11 cellular contexts compared by ENCODE assay signal in the genomic region with DNA sequence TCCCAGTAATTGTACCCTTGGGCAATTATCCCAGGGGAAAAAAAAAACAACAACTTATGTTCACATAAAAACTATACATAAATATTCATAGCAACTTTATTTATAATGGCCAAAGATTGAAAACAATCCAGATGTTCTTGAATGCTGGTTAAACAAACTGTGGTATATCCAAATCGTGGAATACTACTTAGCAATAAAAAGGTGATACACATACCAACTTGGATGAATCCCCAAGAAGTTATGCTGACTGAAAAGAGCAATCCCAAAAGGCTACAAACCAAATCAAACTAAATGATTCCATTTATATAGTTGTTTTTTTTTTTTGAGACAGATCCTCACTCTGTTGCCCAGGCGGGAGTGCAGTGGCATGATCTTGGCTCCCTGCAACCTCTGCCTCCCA.
"Had no signal": no experiment of that assay in that cellular context is flagged by ENCODE, and none has a peak within 500 bp of the region (broad histone marks: within the 10 kb centered on the region; RNA-seq: fewer than 3 reads in every experiment).

No MANE protein-coding gene starts in this region.

- H3K36me3 ChIP-seq: HAP-1 had no signal

- ATAC-seq: GM23338, HCT116 had no signal

- H3K9me3 Mint-ChIP-seq: HFFc6 had no signal

- H3K27ac ChIP-seq: GM23248 had no signal

- FAIRE-seq: H1, H54 had no signal

- H3K4me3 ChIP-seq: GM23248, GM23338, HAP-1 had no signal

- DNase-seq: GM23248, GOT3, H7, H9, HCEC 1CT, HFFc6 had no signal

- H2AFZ ChIP-seq: GM23248, GM23338 had no signal

- H3K4me2 ChIP-seq: GM23338 had no signal

- H3K4me1 Mint-ChIP-seq: GM23338 had no signal

- H3K9me3 ChIP-seq: HAP-1 had no signal

- H3K4me3 Mint-ChIP-seq: GM23338, H9, HFFc6 had no signal

- H3K4me1 ChIP-seq: HAP-1 had no signal

- H3K27ac Mint-ChIP-seq: GM23338, H9, HFFc6 had no signal

- H3K9ac ChIP-seq: GM23248 had no signal
